Comparison of ENCODE assay signal across 19 cellular contexts in genomic region chr1:19182223-19182622, GRCh38. TPM values are rescaled to one million over a fixed set of nuclear protein-coding genes. Genes with fewer than 3 reads are reported as not detected.
DNase-seq lines count a peak whose midpoint lies in the region; ATAC-seq, FAIRE-seq and TF ChIP-seq lines count a peak whose summit lies in the region.
"Had no signal": no experiment of that assay in that cellular context is flagged by ENCODE, and none has a peak within 500 bp of the region (broad histone marks: within the 10 kb centered on the region; RNA-seq: fewer than 3 reads in every experiment).

No MANE protein-coding gene starts in this region.

- no peak overlapping the region for H3K4me3 Mint-ChIP-seq in stimulated activated naive CD8-positive, alpha-beta T cell treated with anti-CD3 and anti-CD28 coated beads, Interleukin-15, Interleukin-2, amounts not matched to agents 100 ng/mL and 50 ng/mL, for 24 hours
- H3K4me3 Mint-ChIP-seq in T-helper 17 cell, result no peak overlapping the region
- H3K4me3 Mint-ChIP-seq: CD4-positive, CD25-positive, alpha-beta regulatory T cell; CD8-positive, alpha-beta T cell had no signal

- H2AFZ ChIP-seq in K562 (ENCODE audit: low read depth, low read length), result no peak overlapping the region

- in situ Hi-C loops in K562 (cut with MboI), result no loop called here

- TF ChIP-seq POLR2A in K562 (conservative IDR thresholded peaks at IDR 0.05), result 0 out of 2 replicates have a peak, but pooled peaks have one; percentile 13

- CTCF ChIA-PET in K562 (lab: Yijun Ruan, JAX; ENCODE audit: low intra/inter-chr PET ratio), result no interaction called here

- BruUV-seq in K562 (replicated peaks; lab: Mats Ljungman, UMichigan), result no TSS peak

- H3K9me1 ChIP-seq in K562 (ENCODE audit: control insufficient read depth, insufficient read depth, low read length), result no peaks in the 10 kb centered on the region

- no peak for ATAC-seq in stimulated activated naive CD8-positive, alpha-beta T cell treated with anti-CD3 and anti-CD28 coated beads, Interleukin-15, Interleukin-2, amounts not matched to agents 100 U/mL and 50 U/mL, for 24 hours
- ATAC-seq in T-helper 17 cell (no peak), K562 (no peak), GM19455 (IDR thresholded peaks at IDR 0.05; ENCODE audit: unreplicated experiment) (no peak)
- ATAC-seq: CD8-positive, alpha-beta T cell; GM12878 had no signal

- no peaks in the 10 kb centered on the region for H4K20me1 ChIP-seq in K562 (replicated peaks; ENCODE audit: control insufficient read depth, insufficient read depth, low read length)

- H3K27ac Mint-ChIP-seq in stimulated activated naive CD8-positive, alpha-beta T cell treated with anti-CD3 and anti-CD28 coated beads, Interleukin-15, Interleukin-2, amounts not matched to agents 100 ng/mL and 50 ng/mL, for 24 hours, result peak overlapping the region; percentile 29
- H3K27ac Mint-ChIP-seq in T-helper 17 cell, result peak overlapping the region; percentile 61
- H3K27ac Mint-ChIP-seq: CD8-positive, alpha-beta T cell had no signal

- no peaks in the 10 kb centered on the region for H3K9me3 ChIP-seq in T-helper 17 cell (ENCODE audit: control insufficient read depth, low read length, poor library complexity, severe bottlenecking)
- no peaks in the 10 kb centered on the region for H3K9me3 ChIP-seq in K562 (replicated peaks; ENCODE audit: control insufficient read depth, insufficient read depth, low read depth, low read length)
- H3K9me3 ChIP-seq: HAP-1 had no signal

- H3K36me3 Mint-ChIP-seq in stimulated activated naive CD8-positive, alpha-beta T cell treated with anti-CD3 and anti-CD28 coated beads, Interleukin-15, Interleukin-2, amounts not matched to agents 100 ng/mL and 50 ng/mL, for 24 hours (ENCODE audit: low read depth), result peaks cover 93% of the 10 kb centered on the region
- H3K36me3 Mint-ChIP-seq in T-helper 17 cell (ENCODE audit: low read depth), result peaks cover 24% of the 10 kb centered on the region

- peaks cover 52% of the 10 kb centered on the region for H3K4me1 Mint-ChIP-seq in stimulated activated naive CD8-positive, alpha-beta T cell treated with anti-CD3 and anti-CD28 coated beads, Interleukin-15, Interleukin-2, amounts not matched to agents 100 ng/mL and 50 ng/mL, for 24 hours (ENCODE audit: low read depth)
- H3K4me1 Mint-ChIP-seq in T-helper 17 cell, result peaks cover 13% of the 10 kb centered on the region

- 97% methylated on average over 5 of the region's 5 CpGs for WGBS in K562 (ENCODE audit: insufficient coverage, low coverage, missing lambda C conversion rate)

- H3K9ac ChIP-seq in K562 (ENCODE audit: insufficient read depth in 1 of 2, low read depth in 2 of 2, low read length in 2 of 2), result no peak overlapping the region

- H3K4me2 ChIP-seq in K562 (ENCODE audit: insufficient read depth, low read length), result no peak overlapping the region

- POLR2A ChIA-PET in K562 (lab: Yijun Ruan, JAX), result interaction anchor here (1.4 to 3.0 kb wide), 4 partner anchors 9 to 53 kb away, joined by 3 to 8 read pairs (median 5); no protein-coding TSS in a partner anchor

- TF ChIP-seq CTCF in K562 (IDR thresholded peaks at IDR 0.05 in 2 of 3, conservative IDR thresholded peaks at IDR 0.05 in 1 of 3; ENCODE audit: insufficient read depth in 2 of 3, low read depth in 1 of 3, low read length in 3 of 3), result no peak

- peaks cover 5 to 23% of the 10 kb centered on the region in 2 experiments; a peak in 3 of 5 replicates for H3K4me1 ChIP-seq in K562 (replicated peaks in 1 of 2; ENCODE audit: control insufficient read depth in 2 of 2, insufficient read depth in 2 of 2, low read length in 2 of 2)
- H3K4me1 ChIP-seq: HAP-1 had no signal

- no peaks in the 10 kb centered on the region for H3K9me3 Mint-ChIP-seq in stimulated activated naive CD8-positive, alpha-beta T cell treated with anti-CD3 and anti-CD28 coated beads, Interleukin-15, Interleukin-2, amounts not matched to agents 100 ng/mL and 50 ng/mL, for 24 hours
- H3K9me3 Mint-ChIP-seq: CD4-positive, CD25-positive, alpha-beta regulatory T cell; CD8-positive, alpha-beta T cell had no signal

- intact Hi-C loops in K562 (cut with micrococcal nuclease), result loop anchor here (10.0 kb wide), 1 partner anchor 473 kb away; no protein-coding TSS in a partner anchor

- FAIRE-seq in K562 (lab: Jason Lieb, UNC), result no peak
- FAIRE-seq: D721Med, GM12878, GM19239, H54 had no signal

- peaks cover 14% of the 10 kb centered on the region; the same call in 2 of the 3 replicates for H3K79me2 ChIP-seq in K562 (ENCODE audit: control insufficient read depth, insufficient read depth, low read length)

- TF ChIP-seq RAD21 in K562 (CRISPR knock-in tag; conservative IDR thresholded peaks at IDR 0.05 in 1 of 2, IDR thresholded peaks at IDR 0.05 in 1 of 2), result no peak

- TF ChIP-seq EP300 in K562 (IDR thresholded peaks at IDR 0.05; ENCODE audit: low read length), result no peak

- H3K27ac ChIP-seq in K562 (ENCODE audit: extremely low read depth, low read depth, low read length), result no peak overlapping the region

- H3K36me3 ChIP-seq in K562 (ENCODE audit: control insufficient read depth, insufficient read depth, low read length), result peaks cover 95% of the 10 kb centered on the region

- no peaks in the 10 kb centered on the region for H3K27me3 Mint-ChIP-seq in stimulated activated naive CD8-positive, alpha-beta T cell treated with anti-CD3 and anti-CD28 coated beads, Interleukin-15, Interleukin-2, amounts not matched to agents 100 ng/mL and 50 ng/mL, for 24 hours
- H3K27me3 Mint-ChIP-seq in T-helper 17 cell, result no peaks in the 10 kb centered on the region
- H3K27me3 Mint-ChIP-seq: CD4-positive, CD25-positive, alpha-beta regulatory T cell had no signal

- no peaks in the 10 kb centered on the region for H3K27me3 ChIP-seq in K562 (ENCODE audit: control insufficient read depth in 2 of 2, insufficient read depth in 2 of 2, low read length in 2 of 2)

- H3K4me3 ChIP-seq in K562, result no peak overlapping the region
- H3K4me3 ChIP-seq: GM12878, HAP-1 had no signal

- no peak for DNase-seq in stimulated activated naive CD8-positive, alpha-beta T cell treated with anti-CD3 and anti-CD28 coated beads, Interleukin-15, Interleukin-2, amounts not matched to agents 100 U/mL and 50 U/mL, for 24 hours
- DNase-seq in T-helper 17 cell, result no peak
- DNase-seq in K562 (ENCODE audit: extremely low read depth in 1 of 4, low spot score in 3 of 4), result no peak
- DNase-seq in dedifferentiated amniotic fluid mesenchymal stem cell (ENCODE audit: extremely low spot score), result no peak
- DNase-seq: C1 segment of cervical spinal cord; CD4-positive, CD25-positive, alpha-beta regulatory T cell; CD8-positive, alpha-beta T cell; DMS 273 treated with DMSO at 0.1 percent for 48 hours; DMS79; EL; GDM1; GOT3 had no signal

TF ChIP-seq in K562, 482 proteins besides CTCF, POLR2A, EP300 and RAD21 (continues in another document):
- no peak for TF ChIP-seq MBD1 (CRISPR knock-in tag; IDR thresholded peaks at IDR 0.05)
- no peak for TF ChIP-seq MCM5 (IDR thresholded peaks at IDR 0.05; ENCODE audit: low read depth)
- TF ChIP-seq TSC22D4 (tag; IDR thresholded peaks at IDR 0.05), result no peak
- TF ChIP-seq SRSF9 (IDR thresholded peaks at IDR 0.05; ENCODE audit: borderline replicate concordance, low read depth, low read length), result no peak
- TF ChIP-seq GTF2E2 (tag; IDR thresholded peaks at IDR 0.05), result no peak
- no peak for TF ChIP-seq ZNF3 (CRISPR knock-in tag; IDR thresholded peaks at IDR 0.05)
- TF ChIP-seq ZNF175 (CRISPR knock-in tag; IDR thresholded peaks at IDR 0.05; ENCODE audit: low read depth), result no peak
- peak; percentile 77 for TF ChIP-seq ZNF121 (CRISPR knock-in tag; conservative IDR thresholded peaks at IDR 0.05)
- TF ChIP-seq E2F6 (IDR thresholded peaks at IDR 0.05; ENCODE audit: borderline replicate concordance in 1 of 2, extremely low read depth in 1 of 2, insufficient read depth in 1 of 2, insufficient read length in 1 of 2, low read depth in 1 of 2, low read length in 1 of 2, poor library complexity in 1 of 2, severe bottlenecking in 1 of 2), result no peak
- TF ChIP-seq SPI1 (IDR thresholded peaks at IDR 0.05; ENCODE audit: borderline replicate concordance, low read depth, low read length), result no peak

RNA-seq across cellular contexts. Expression of gene UBR4, which starts 27.8 kb away (rescaled TPM):
- total RNA-seq in T-helper 17 cell, result 100 to 1,000 TPM; 140 to 158 TPM
- 1,237 and 1,275 TPM in 2 replicates for total RNA-seq in K562 (2011; cell fraction: chromatin; rRNA removed; ENCODE audit: low replicate concordance)
- 563 and 657 TPM in 2 replicates for total RNA-seq in K562 (2011; cell fraction: nucleolus; rRNA removed)
- 675 TPM in 2 replicates for total RNA-seq in K562 (2011; cell fraction: nucleoplasm; rRNA removed)
- total RNA-seq in K562 (2014; rRNA removed), result 140 and 153 TPM in 2 replicates
- 88.5 and 99.0 TPM in 2 replicates for total RNA-seq in K562 (2014; rRNA removed; fragmentation: Illumina TruSeq; extraction: Trizol)
- 91.3 and 98.2 TPM in 2 replicates for total RNA-seq in K562 (2015; rRNA removed; fragmentation: Illumina TruSeq; extraction: Trizol)
- 218 and 237 TPM in 2 replicates for total RNA-seq in K562 (2021)
- 55.4 and 85.4 TPM in 2 replicates for polyA plus RNA-seq in K562 (2011; rRNA removed)
- 96.0 and 109 TPM in 2 replicates for polyA plus RNA-seq in K562 (2011; cell fraction: cytosol; rRNA removed)
- 581 and 738 TPM in 2 replicates for polyA plus RNA-seq in K562 (2011; cell fraction: nucleus; rRNA removed)
- 175 and 269 TPM in 2 replicates for polyA plus RNA-seq in K562 (2012)
- 274 and 277 TPM in 2 replicates for polyA plus RNA-seq in K562 (2014; fragmentation: Illumina TruSeq; extraction: Trizol)
- 100 to 1,000 TPM; 110 to 123 TPM for polyA plus RNA-seq in K562 (2014; fragmentation: Nextera tagmentation; extraction: Ambion mirVana)
- 174 and 182 TPM in 2 replicates for polyA plus RNA-seq in K562 (2014; rRNA removed)
- polyA minus RNA-seq in K562 (2011; rRNA and poly(A)+ RNA removed), result 161 and 196 TPM in 2 replicates
- 224 and 238 TPM in 2 replicates for polyA minus RNA-seq in K562 (2011; cell fraction: cytosol; rRNA and poly(A)+ RNA removed)
- polyA minus RNA-seq in K562 (2011; cell fraction: nucleus; rRNA and poly(A)+ RNA removed), result 307 and 505 TPM in 2 replicates
